In the genomic region with DNA sequence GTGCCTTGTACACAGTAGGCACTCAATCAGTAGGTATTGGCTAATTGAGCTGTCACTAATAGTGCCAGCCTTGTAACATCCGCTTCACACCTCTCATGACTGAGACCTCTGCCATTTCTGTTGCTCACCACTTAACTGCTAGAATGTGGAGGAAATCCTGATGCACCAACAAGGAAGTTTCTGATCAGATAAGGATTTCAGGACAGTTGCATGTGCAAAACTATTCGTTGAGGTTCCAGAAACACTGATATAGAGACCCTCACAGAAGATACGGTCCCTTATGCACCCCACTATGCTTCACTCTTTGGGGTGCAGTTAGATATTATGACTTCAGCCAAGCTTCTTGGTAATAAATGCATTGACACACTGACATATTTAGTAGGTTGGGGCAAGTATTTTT, we compare ENCODE assay signal across 1 cellular context.
TF ChIP-seq lines count a peak whose summit lies in the region.

No MANE protein-coding gene starts in this region.

TF ChIP-seq in K562, 482 proteins besides CTCF, POLR2A, EP300 and RAD21 (continued from another document):
- TF ChIP-seq PATZ1 (CRISPR knock-in tag; IDR thresholded peaks at IDR 0.05; ENCODE audit: borderline replicate concordance) (0 out of 2 replicates have a peak, but pooled peaks have one; percentile 29), OTX1 (CRISPR knock-in tag; IDR thresholded peaks at IDR 0.05) (no peak), ZNF695 (CRISPR knock-in tag; IDR thresholded peaks at IDR 0.05) (no peak)
